In the genomic region with DNA sequence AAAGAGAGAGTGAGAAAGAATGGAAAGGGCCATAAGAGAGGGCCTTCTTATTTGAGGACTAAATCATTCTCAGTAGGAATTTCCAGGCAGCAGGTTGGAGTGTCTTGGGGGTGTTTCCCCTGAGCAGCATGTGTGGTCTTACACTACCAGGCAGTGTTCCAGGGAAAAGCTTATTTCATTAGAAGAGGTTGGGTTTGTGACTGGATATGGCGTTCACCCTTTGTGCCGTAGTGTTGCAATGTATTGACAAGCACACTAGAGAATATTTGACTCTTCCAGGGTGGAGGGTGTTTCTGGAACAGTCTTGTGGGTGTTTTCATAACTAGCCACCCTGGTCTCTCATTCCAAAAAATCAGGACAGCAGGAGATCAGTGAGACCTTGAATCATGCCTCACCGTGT, we compare ENCODE assay signal across 18 cellular contexts.
DNase-seq lines count a peak whose midpoint lies in the region; ATAC-seq and TF ChIP-seq lines count a peak whose summit lies in the region.
"Had no signal": no experiment of that assay in that cellular context is flagged by ENCODE, and none has a peak within 500 bp of the region (broad histone marks: within the 10 kb centered on the region; RNA-seq: fewer than 3 reads in every experiment).

No MANE protein-coding gene starts in this region.

- no peak overlapping the region for H3K4me2 ChIP-seq in mesendoderm (ENCODE audit: low read length)

- H3K9me3 ChIP-seq in lung (ENCODE audit: control insufficient read depth in 2 of 2, insufficient read depth in 1 of 2, low read length in 1 of 2) (no peaks in the 10 kb centered on the region), stomach smooth muscle (ENCODE audit: control insufficient read depth in 2 of 2, low read length in 2 of 2) (no peaks in the 10 kb centered on the region)
- H3K9me3 ChIP-seq: Peyer's patch, SJCRH30 had no signal

- H3K56ac ChIP-seq in mesendoderm (ENCODE audit: low read length) = no peak overlapping the region

- peaks cover 0 to 13% of the 10 kb centered on the region in 2 donors for H3K4me1 ChIP-seq in lung (ENCODE audit: control insufficient read depth in 2 of 2, insufficient read depth in 2 of 2, low read length in 2 of 2)
- peaks cover 66% of the 10 kb centered on the region for H3K4me1 ChIP-seq in stomach smooth muscle (ENCODE audit: control insufficient read depth, insufficient read depth, low read length)
- no peaks in the 10 kb centered on the region for H3K4me1 ChIP-seq in mesendoderm (ENCODE audit: control insufficient read depth, low read depth, low read length)
- H3K4me1 ChIP-seq: Peyer's patch had no signal

- H2BK5ac ChIP-seq in mesendoderm (ENCODE audit: low read length) = no peak overlapping the region

- TF ChIP-seq CTCF in lung (IDR thresholded peaks at IDR 0.05; ENCODE audit: control extremely low read depth, extremely low read depth) = no peak

- H2BK120ac ChIP-seq in mesendoderm (ENCODE audit: low read depth, low read length) = no peak overlapping the region

- no peak overlapping the region for H3K27ac Mint-ChIP-seq in activated CD8-positive, alpha-beta T cell treated with anti-CD3 and anti-CD28 coated beads, Interleukin-2, amount 10 ng/mL, durations not matched to agents 7 days and 5 days
- H3K27ac Mint-ChIP-seq: CD4-positive, CD25-positive, alpha-beta regulatory T cell had no signal

- no peaks in the 10 kb centered on the region for H3K36me3 Mint-ChIP-seq in activated CD8-positive, alpha-beta T cell treated with anti-CD3 and anti-CD28 coated beads, Interleukin-2, amount 10 ng/mL, durations not matched to agents 7 days and 5 days (ENCODE audit: low read depth)
- H3K36me3 Mint-ChIP-seq: CD4-positive, CD25-positive, alpha-beta regulatory T cell had no signal

- peak; percentile 68 for DNase-seq in left lobe of liver (ENCODE audit: low spot score)
- DNase-seq in lung (ENCODE audit: low spot score) = peak; percentile 42
- DNase-seq in kidney glomerular epithelial cell (lab: John Stamatoyannopoulos, UW) = no peak
- DNase-seq in activated CD8-positive, alpha-beta T cell treated with anti-CD3 and anti-CD28 coated beads, Interleukin-2, amount 10 ng/mL, durations not matched to agents 7 days and 5 days = no peak
- DNase-seq in mesendoderm = no peak
- DNase-seq in 8988T = no peak
- DNase-seq: CD4-positive, CD25-positive, alpha-beta regulatory T cell; EL; GF-D8; Kasumi-1; NCI-H1694; NCI-H2081; NCI-H2171 treated with DMSO at 0.1 percent for 48 hours; NCI-H524 treated with DMSO at 0.1 percent for 48 hours; NCI-H82; Peyer's patch; SJCRH30 had no signal

- 69 to 87% methylated on average over 3 of the region's 3 CpGs for WGBS in lung, 2 donors
- WGBS in mesendoderm (ENCODE audit: extremely low coverage, insufficient coverage, low lambda C conversion rate) = no CpG with 5 or more reads among the region's 3 CpGs

- H3K27me3 Mint-ChIP-seq in activated CD8-positive, alpha-beta T cell treated with anti-CD3 and anti-CD28 coated beads, Interleukin-2, amount 10 ng/mL, durations not matched to agents 7 days and 5 days (ENCODE audit: low read depth) = peaks cover 8% of the 10 kb centered on the region

- POLR2A ChIA-PET in activated CD8-positive, alpha-beta T cell treated with anti-CD3 and anti-CD28 coated beads, Interleukin-2, amount 10 ng/mL, durations not matched to agents 7 days and 5 days (lab: Charles Lee) = no interaction called here

- H3K79me2 ChIP-seq in mesendoderm (ENCODE audit: control insufficient read depth, insufficient read depth, low read length) = no peaks in the 10 kb centered on the region

- no peaks in the 10 kb centered on the region for H3K4me1 Mint-ChIP-seq in activated CD8-positive, alpha-beta T cell treated with anti-CD3 and anti-CD28 coated beads, Interleukin-2, amount 10 ng/mL, durations not matched to agents 7 days and 5 days (ENCODE audit: low read depth)
- H3K4me1 Mint-ChIP-seq: CD4-positive, CD25-positive, alpha-beta regulatory T cell had no signal

- CTCF ChIA-PET in activated CD8-positive, alpha-beta T cell treated with anti-CD3 and anti-CD28 coated beads, Interleukin-2, amount 10 ng/mL, durations not matched to agents 7 days and 5 days (lab: Charles Lee) = no interaction called here

- no peak overlapping the region for H2AK5ac ChIP-seq in mesendoderm (ENCODE audit: low read length)

- no peak overlapping the region for H3K9ac ChIP-seq in stomach smooth muscle (ENCODE audit: low read length in 2 of 2)
- H3K9ac ChIP-seq in mesendoderm (ENCODE audit: low read length) = no peak overlapping the region

- peak; percentile 90 for ATAC-seq in left lobe of liver
- peak; percentile 28 for ATAC-seq in lung (ENCODE audit: insufficient read depth, low FRiP score)
- no peak for ATAC-seq in activated CD8-positive, alpha-beta T cell treated with anti-CD3 and anti-CD28 coated beads, Interleukin-2, amount 10 ng/mL, durations not matched to agents 7 days and 5 days

- no peak overlapping the region for H3K4me3 Mint-ChIP-seq in activated CD8-positive, alpha-beta T cell treated with anti-CD3 and anti-CD28 coated beads, Interleukin-2, amount 10 ng/mL, durations not matched to agents 7 days and 5 days
- H3K4me3 Mint-ChIP-seq: CD4-positive, CD25-positive, alpha-beta regulatory T cell had no signal

- H4K5ac ChIP-seq in mesendoderm (ENCODE audit: low read length) = no peak overlapping the region

- no peaks in the 10 kb centered on the region for H3K27me3 ChIP-seq in lung (ENCODE audit: control insufficient read depth, insufficient read depth)
- H3K27me3 ChIP-seq in stomach smooth muscle (ENCODE audit: control insufficient read depth in 1 of 2, insufficient read depth in 2 of 2, low read length in 2 of 2) = no peaks in the 10 kb centered on the region
- H3K27me3 ChIP-seq in mesendoderm (ENCODE audit: insufficient read depth, low read length, poor library complexity) = no peaks in the 10 kb centered on the region
- H3K27me3 ChIP-seq: Peyer's patch, SJCRH30 had no signal

- no peak overlapping the region for H3K4me3 ChIP-seq in lung
- no peak overlapping the region for H3K4me3 ChIP-seq in stomach smooth muscle (ENCODE audit: low read length in 2 of 2)
- H3K4me3 ChIP-seq in mesendoderm (ENCODE audit: low read length) = no peak overlapping the region
- H3K4me3 ChIP-seq: Peyer's patch, SJCRH30 had no signal

- H2BK15ac ChIP-seq in mesendoderm (replicated peaks; ENCODE audit: low read depth) = no peak overlapping the region

- peak overlapping the region in 1 of 2 donors; percentile 18 for H3K27ac ChIP-seq in lung (ENCODE audit: low read depth in 1 of 2, low read length in 1 of 2)
- H3K27ac ChIP-seq in stomach smooth muscle (ENCODE audit: low read length) = peak overlapping the region; percentile 96
- no peak overlapping the region for H3K27ac ChIP-seq in mesendoderm (ENCODE audit: low read depth, low read length)
- H3K27ac ChIP-seq: SJCRH30 had no signal

- H3K23ac ChIP-seq in mesendoderm (ENCODE audit: low read length) = no peak overlapping the region

- no peak overlapping the region for H4K8ac ChIP-seq in mesendoderm (ENCODE audit: low read depth, low read length)

- H3K36me3 ChIP-seq in lung (ENCODE audit: control insufficient read depth in 2 of 2, insufficient read depth in 2 of 2, low read length in 2 of 2) (no peaks in the 10 kb centered on the region), stomach smooth muscle (ENCODE audit: control insufficient read depth in 2 of 2, insufficient read depth in 2 of 2, low read length in 2 of 2) (peaks cover 0 to 2% of the 10 kb centered on the region in 2 donors), mesendoderm (ENCODE audit: control insufficient read depth, insufficient read depth, low read length) (no peaks in the 10 kb centered on the region)
- H3K36me3 ChIP-seq: Peyer's patch, SJCRH30 had no signal

- H3K18ac ChIP-seq in mesendoderm (ENCODE audit: low read length) = no peak overlapping the region

- H3K4ac ChIP-seq in mesendoderm (ENCODE audit: low read depth, low read length) = no peak overlapping the region

- H3K9me3 Mint-ChIP-seq in activated CD8-positive, alpha-beta T cell treated with anti-CD3 and anti-CD28 coated beads, Interleukin-2, amount 10 ng/mL, durations not matched to agents 7 days and 5 days (ENCODE audit: insufficient read depth) = no peaks in the 10 kb centered on the region

- no peaks in the 10 kb centered on the region for H3K79me1 ChIP-seq in mesendoderm (ENCODE audit: low read length)

Comparison
In these comparisons a context has a peak if more than half of its experiments do, and no peak if none do; other contexts are left out.
1. DNase-seq: peak in left lobe of liver (single experiment) and lung (single experiment); none in kidney glomerular epithelial cell (single experiment), activated CD8-positive, alpha-beta T cell treated with anti-CD3 and anti-CD28 coated beads, Interleukin-2, amount 10 ng/mL, durations not matched to agents 7 days and 5 days (single experiment), mesendoderm (single experiment) and 8988T (single experiment).